9 cellular contexts compared by ENCODE assay signal in genomic region chr4:156999175-156999517, GRCh38. TPM values are rescaled to one million over a fixed set of nuclear protein-coding genes. Genes with fewer than 3 reads are reported as not detected.
DNase-seq lines count a peak whose midpoint lies in the region; ATAC-seq and TF ChIP-seq lines count a peak whose summit lies in the region.
"Had no signal": no experiment of that assay in that cellular context is flagged by ENCODE, and none has a peak within 500 bp of the region (broad histone marks: within the 10 kb centered on the region; RNA-seq: fewer than 3 reads in every experiment).

No MANE protein-coding gene starts in this region.

- H3K4me3 Mint-ChIP-seq in activated CD4-positive, alpha-beta memory T cell treated with anti-CD3 and anti-CD28 coated beads for 36 hours = no peak overlapping the region

- H3K9me3 Mint-ChIP-seq in activated CD4-positive, alpha-beta memory T cell treated with anti-CD3 and anti-CD28 coated beads for 36 hours = peaks cover 17% of the 10 kb centered on the region

- intact Hi-C loops in Right ventricle myocardium superior (cut with DNase I) (no loop called here), left ventricle myocardium inferior (cut with micrococcal nuclease) (no loop called here)
- intact Hi-C loops in activated CD4-positive, alpha-beta memory T cell treated with anti-CD3 and anti-CD28 coated beads for 36 hours (cut with micrococcal nuclease) = no loop called here

- H3K4me1 Mint-ChIP-seq in activated CD4-positive, alpha-beta memory T cell treated with anti-CD3 and anti-CD28 coated beads for 36 hours (ENCODE audit: low read depth) = no peaks in the 10 kb centered on the region

- H3K27me3 ChIP-seq in left ventricle myocardium inferior (ENCODE audit: low read depth) = no peaks in the 10 kb centered on the region
- H3K27me3 ChIP-seq in adipocyte (replicated peaks; ENCODE audit: control insufficient read depth, insufficient read depth, low read length) = no peaks in the 10 kb centered on the region

- no peaks in the 10 kb centered on the region for H3K27me3 Mint-ChIP-seq in activated CD4-positive, alpha-beta memory T cell treated with anti-CD3 and anti-CD28 coated beads for 36 hours

- POLR2A ChIA-PET in activated CD4-positive, alpha-beta memory T cell treated with anti-CD3 and anti-CD28 coated beads for 36 hours (lab: Charles Lee) = no interaction called here

- no peak for DNase-seq in Right ventricle myocardium superior
- no peak for DNase-seq in left ventricle myocardium inferior
- peak; percentile 98 for DNase-seq in adipocyte (ENCODE audit: low read depth)
- DNase-seq in iris pigment epithelial cell (ENCODE audit: low read depth) = peak; percentile 98
- no peak for DNase-seq in activated CD4-positive, alpha-beta memory T cell treated with anti-CD3 and anti-CD28 coated beads for 36 hours
- no peak for DNase-seq in KG1 (lab: John Stamatoyannopoulos, UW)
- DNase-seq in cerebellar nuclear complex (lab: John Stamatoyannopoulos, UW) = no peak
- DNase-seq in stimulated activated CD4-positive, alpha-beta T cell treated with anti-CD3 and anti-CD28 coated beads, Interleukin-2, amount 100 ng/mL, for 24 hours = no peak

- no peak overlapping the region for H3K27ac ChIP-seq in left ventricle myocardium inferior (replicated peaks)

- CTCF ChIA-PET in activated CD4-positive, alpha-beta memory T cell treated with anti-CD3 and anti-CD28 coated beads for 36 hours (lab: Charles Lee) = no interaction called here

- no peak for TF ChIP-seq CTCF in left ventricle myocardium inferior (IDR thresholded peaks at IDR 0.05; ENCODE audit: borderline replicate concordance)

- no peak overlapping the region for H3K27ac Mint-ChIP-seq in activated CD4-positive, alpha-beta memory T cell treated with anti-CD3 and anti-CD28 coated beads for 36 hours

- ATAC-seq in Right ventricle myocardium superior (ENCODE audit: poor library complexity) = peak; percentile 29

- H3K9ac ChIP-seq in adipocyte (ENCODE audit: low read length) = no peak overlapping the region

- H3K9me3 ChIP-seq in left ventricle myocardium inferior (replicated peaks) = peaks cover 18% of the 10 kb centered on the region
- H3K9me3 ChIP-seq in adipocyte (ENCODE audit: control insufficient read depth, low read length) = peaks cover 14% of the 10 kb centered on the region
- H3K9me3 ChIP-seq: Caco-2 had no signal

- H3K36me3 ChIP-seq in left ventricle myocardium inferior (no peaks in the 10 kb centered on the region), adipocyte (ENCODE audit: control insufficient read depth, insufficient read depth, low read length, severe bottlenecking) (peaks cover 3% of the 10 kb centered on the region)

- no peak overlapping the region for H3K4me3 ChIP-seq in left ventricle myocardium inferior
- no peak overlapping the region for H3K4me3 ChIP-seq in adipocyte (ENCODE audit: low read length)

- H3K36me3 Mint-ChIP-seq in activated CD4-positive, alpha-beta memory T cell treated with anti-CD3 and anti-CD28 coated beads for 36 hours = no peaks in the 10 kb centered on the region

- H3K4me1 ChIP-seq in left ventricle myocardium inferior (peaks cover 19% of the 10 kb centered on the region), adipocyte (ENCODE audit: control insufficient read depth, insufficient read depth, low read length) (peaks cover 38% of the 10 kb centered on the region)

RNA-seq across cellular contexts. Expression of gene PDGFC, which starts 27.5 kb away (rescaled TPM):
- total RNA-seq in Right ventricle myocardium superior (14.9 TPM), left ventricle myocardium inferior (12.9 TPM)
- not detected for total RNA-seq in activated CD4-positive, alpha-beta memory T cell treated with anti-CD3 and anti-CD28 coated beads for 36 hours

Comparison
In these comparisons a context has a peak if more than half of its experiments do, and no peak if none do; other contexts are left out.
1. DNase-seq: peak in adipocyte (single experiment) and iris pigment epithelial cell (single experiment); none in Right ventricle myocardium superior (single experiment), left ventricle myocardium inferior (single experiment), activated CD4-positive, alpha-beta memory T cell treated with anti-CD3 and anti-CD28 coated beads for 36 hours (single experiment), KG1 (single experiment), cerebellar nuclear complex (0 of 2) and stimulated activated CD4-positive, alpha-beta T cell treated with anti-CD3 and anti-CD28 coated beads, Interleukin-2, amount 100 ng/mL, for 24 hours (0 of 2).
2. RNA of gene PDGFC, which starts 27.5 kb away (total RNA-seq): 14.9 TPM in Right ventricle myocardium superior (single experiment) and 12.9 TPM in left ventricle myocardium inferior (single experiment); not detected in activated CD4-positive, alpha-beta memory T cell treated with anti-CD3 and anti-CD28 coated beads for 36 hours; every median in the first group is over 10 times any median in the second.